ENCODE assay signal across 13 cellular contexts in genomic region chr19:18672606-18673337, GRCh38. TPM values are rescaled to one million over a fixed set of nuclear protein-coding genes. Genes with fewer than 3 reads are reported as not detected.
DNase-seq lines count a peak whose midpoint lies in the region; ATAC-seq and TF ChIP-seq lines count a peak whose summit lies in the region.
"Had no signal": no experiment of that assay in that cellular context is flagged by ENCODE, and none has a peak within 500 bp of the region (broad histone marks: within the 10 kb centered on the region; RNA-seq: fewer than 3 reads in every experiment).

No MANE protein-coding gene starts in this region.

- H3K36me3 ChIP-seq in MG63, result peaks cover 10% of the 10 kb centered on the region; the same call in 1 of the 2 replicates
- peaks cover 37% of the 10 kb centered on the region for H3K36me3 ChIP-seq in lower lobe of right lung
- H3K36me3 ChIP-seq in HAP-1 (replicated peaks), result peaks cover 13% of the 10 kb centered on the region

- H3K4me3 ChIP-seq in AG10803 (ENCODE audit: low read length) (no peak overlapping the region), MG63 (no peak overlapping the region), lower lobe of right lung (no peak overlapping the region), HAP-1 (no peak overlapping the region)

- DNase-seq in AG10803 (ENCODE audit: low read depth) (peak; percentile 25), MG63 (peak; percentile 87), cerebellar cortex (ENCODE audit: low spot score) (peak; percentile 54), medulla oblongata (ENCODE audit: extremely low spot score) (peak; percentile 59), lower lobe of right lung (no peak), HAP-1 (ENCODE audit: low spot score in 2 of 2) (no peak), 8988T (no peak), NCI-H526 (lab: John Stamatoyannopoulos, UW) (no peak)
- DNase-seq: activated CD4-positive, alpha-beta T cell treated with anti-CD3 and anti-CD28 coated beads, Interleukin-2, amount 50 U/mL, for 1 hour; DMS79; NCI-H1436 treated with DMSO at 0.1 percent for 48 hours; trophoblast cell had no signal

- H3K27me3 ChIP-seq in MG63 (no peaks in the 10 kb centered on the region), lower lobe of right lung (ENCODE audit: low read depth) (no peaks in the 10 kb centered on the region), HAP-1 (ENCODE audit: low read depth) (no peaks in the 10 kb centered on the region)

- ATAC-seq in lower lobe of right lung, result no peak

- H3K27ac ChIP-seq in lower lobe of right lung, result no peak overlapping the region
- H3K27ac ChIP-seq: epithelial cell of prostate had no signal

- H3K9me3 ChIP-seq in MG63, result no peaks in the 10 kb centered on the region
- H3K9me3 ChIP-seq in lower lobe of right lung, result no peaks in the 10 kb centered on the region
- H3K9me3 ChIP-seq in HAP-1, result no peaks in the 10 kb centered on the region

- intact Hi-C loops in lower lobe of right lung (cut with DNase I), result no loop called here

- H3K4me1 ChIP-seq in lower lobe of right lung, result peaks cover 8% of the 10 kb centered on the region
- H3K4me1 ChIP-seq in HAP-1, result peaks cover under 1% of the 10 kb centered on the region; the same call in 1 of the 2 replicates

- in situ Hi-C loops in HAP-1 (cut with MboI; ENCODE audit: low sequenced_read_pairs), result no loop called here

- TF ChIP-seq CTCF in AG10803 (conservative IDR thresholded peaks at IDR 0.05; ENCODE audit: low read length) (peak; percentile 37), lower lobe of right lung (IDR thresholded peaks at IDR 0.05) (no peak)

RNA-seq across cellular contexts. Expression of gene CRTC1, which starts 10.7 kb away (rescaled TPM):
- 2.4 and 3.6 TPM in 2 replicates for total RNA-seq in MG63 (2014; rRNA removed; shearing (Covaris generic); ENCODE audit: low replicate concordance)
- 16.2 TPM for total RNA-seq in lower lobe of right lung

RNA-seq across cellular contexts. Expression of gene KLHL26, which starts 35.9 kb away (rescaled TPM):
- total RNA-seq in MG63 (2014; rRNA removed; shearing (Covaris generic); ENCODE audit: low replicate concordance), result 1.9 and 8.6 TPM in 2 replicates
- 14.5 TPM for total RNA-seq in lower lobe of right lung

Comparison
In these comparisons a context has a peak if more than half of its experiments do, and no peak if none do; other contexts are left out.
1. DNase-seq: peak in AG10803 (single experiment), MG63 (single experiment), cerebellar cortex (single experiment) and medulla oblongata (single experiment); none in lower lobe of right lung (single experiment), HAP-1 (0 of 2), 8988T (single experiment) and NCI-H526 (0 of 2).